8 cellular contexts compared by ENCODE assay signal in the genomic region with DNA sequence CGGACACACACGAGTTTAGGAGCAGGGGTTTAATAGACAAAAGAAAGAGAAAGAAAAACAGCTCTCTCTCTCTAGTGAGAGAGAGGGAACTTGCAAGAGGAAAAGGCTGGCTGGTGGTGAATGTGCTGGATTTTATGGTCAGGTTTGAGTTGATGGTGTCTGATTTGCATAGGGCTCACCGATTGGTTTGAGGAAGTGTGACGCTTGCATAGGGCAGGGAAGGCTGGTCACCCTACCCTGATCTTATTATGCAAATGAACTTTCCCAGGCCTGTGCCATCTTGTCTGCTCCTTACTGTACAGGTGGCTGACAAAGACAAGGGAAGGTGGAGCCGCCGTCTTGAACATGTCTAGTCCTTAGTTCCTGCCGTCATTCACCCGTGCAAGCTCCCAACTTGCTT.
DNase-seq lines count a peak whose midpoint lies in the region; TF ChIP-seq lines count a peak whose summit lies in the region.

No MANE protein-coding gene starts in this region.

- H3K4me1 ChIP-seq in breast epithelium (no peaks in the 10 kb centered on the region), neuron (ENCODE audit: insufficient read depth, low read length) (peaks cover 4% of the 10 kb centered on the region)

- peak; percentile 1 for DNase-seq in HCEC 1CT
- peak; percentile 98 for DNase-seq in NCI-H2171 treated with DMSO at 0.1 percent for 48 hours (lab: John Stamatoyannopoulos, UW)
- peak; percentile 52 to 67 for DNase-seq in breast epithelium (ENCODE audit: low spot score in 2 of 2)
- DNase-seq in GDM1 (lab: John Stamatoyannopoulos, UW): no peak
- no peak for DNase-seq in AG08395 (ENCODE audit: low spot score)
- DNase-seq in GM03348 (ENCODE audit: low spot score): no peak
- DNase-seq in endothelial cell (ENCODE audit: low spot score): no peak

- H3K27ac ChIP-seq in breast epithelium: peak overlapping the region in 1 of 2 donors; percentile 41

- intact Hi-C loops in breast epithelium (cut with DNase I; ENCODE audit: low total_unique reads): no loop called here

- H3K27me3 ChIP-seq in breast epithelium (no peaks in the 10 kb centered on the region), neuron (ENCODE audit: insufficient read depth, low read length) (no peaks in the 10 kb centered on the region)

- no peaks in the 10 kb centered on the region for H3K9me3 Mint-ChIP-seq in endothelial cell (ENCODE audit: unreplicated experiment)

- H3K4me3 Mint-ChIP-seq in endothelial cell (ENCODE audit: unreplicated experiment): no peak overlapping the region

- H3K36me3 ChIP-seq in breast epithelium (no peaks in the 10 kb centered on the region), neuron (ENCODE audit: insufficient read depth, low read length) (no peaks in the 10 kb centered on the region)

- no peak overlapping the region for H3K27ac Mint-ChIP-seq in endothelial cell (ENCODE audit: unreplicated experiment)

- H3K4me3 ChIP-seq in breast epithelium (peak overlapping the region in 2 of 3 donors; percentile 28 to 46), neuron (ENCODE audit: low read length) (no peak overlapping the region)

- no peaks in the 10 kb centered on the region for H3K36me3 Mint-ChIP-seq in endothelial cell (ENCODE audit: low read depth, unreplicated experiment)

- TF ChIP-seq CTCF in breast epithelium (IDR thresholded peaks at IDR 0.05) (no peak), endothelial cell (IDR thresholded peaks at IDR 0.05; ENCODE audit: unreplicated experiment) (no peak)

- no peaks in the 10 kb centered on the region for H3K4me1 Mint-ChIP-seq in endothelial cell (ENCODE audit: unreplicated experiment)

- H3K27me3 Mint-ChIP-seq in endothelial cell (ENCODE audit: unreplicated experiment): peaks cover 1% of the 10 kb centered on the region

- H3K9me3 ChIP-seq in breast epithelium: no peaks in the 10 kb centered on the region
- no peaks in the 10 kb centered on the region for H3K9me3 ChIP-seq in neuron (ENCODE audit: low read length)

- TF ChIP-seq POLR2A in breast epithelium (IDR thresholded peaks at IDR 0.05): no peak

- H2AFZ ChIP-seq in neuron (ENCODE audit: low read depth, low read length): peak overlapping the region; percentile 48

Comparison
In these comparisons a context has a peak if more than half of its experiments do, and no peak if none do; other contexts are left out.
1. DNase-seq: peak in HCEC 1CT (single experiment), NCI-H2171 treated with DMSO at 0.1 percent for 48 hours (single experiment) and breast epithelium (2 of 2); none in GDM1 (single experiment), AG08395 (single experiment), GM03348 (single experiment) and endothelial cell (single experiment).